In the genomic region with DNA sequence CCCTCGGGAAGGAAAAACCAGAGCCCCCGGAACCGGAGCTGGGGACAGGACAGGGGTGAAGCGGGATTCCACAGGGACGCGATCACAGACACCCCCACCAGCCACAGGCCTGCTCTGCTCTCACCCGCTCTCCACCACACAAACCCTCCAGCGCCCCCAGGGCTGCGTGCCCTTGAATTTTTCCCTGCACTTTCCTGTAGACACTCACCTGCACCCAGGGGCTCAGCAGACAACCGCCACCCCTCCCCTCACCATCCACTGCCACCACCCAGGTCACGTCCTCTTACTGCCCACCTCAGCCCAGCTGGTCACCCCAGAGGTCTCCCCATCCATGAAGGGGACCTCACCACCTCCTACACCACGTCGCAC, we compare ENCODE assay signal across 8 cellular contexts. TPM values are rescaled to one million over a fixed set of nuclear protein-coding genes. Genes with fewer than 3 reads are reported as not detected.
DNase-seq lines count a peak whose midpoint lies in the region; ATAC-seq, FAIRE-seq and TF ChIP-seq lines count a peak whose summit lies in the region.

No MANE protein-coding gene starts in this region.

- ATAC-seq in HG02571 (IDR thresholded peaks at IDR 0.05; ENCODE audit: unreplicated experiment) = no peak

- H3K27ac ChIP-seq in keratinocyte (ENCODE audit: control insufficient read depth, insufficient read depth, low read length) = no peak overlapping the region
- no peak overlapping the region for H3K27ac ChIP-seq in tibial artery

- peak overlapping the region; percentile 89 for H3K4me3 ChIP-seq in adipocyte (ENCODE audit: low read length)
- peak overlapping the region; percentile 68 to 79 (median 76) for H3K4me3 ChIP-seq in keratinocyte (ENCODE audit: control insufficient read depth in 2 of 3, extremely low read depth in 1 of 3, insufficient read depth in 2 of 3, low read depth in 1 of 3, low read length in 3 of 3)
- peak overlapping the region; percentile 43 to 61 for H3K4me3 ChIP-seq in tibial artery

- H3K27me3 ChIP-seq in adipocyte (replicated peaks; ENCODE audit: control insufficient read depth, insufficient read depth, low read length) = peaks cover 34% of the 10 kb centered on the region
- peaks cover 11% of the 10 kb centered on the region for H3K27me3 ChIP-seq in keratinocyte (ENCODE audit: control insufficient read depth, extremely low read depth, insufficient read depth, low read length)
- peaks cover 16 to 54% of the 10 kb centered on the region in 2 donors for H3K27me3 ChIP-seq in tibial artery

- intact Hi-C loops in tibial artery (cut with DNase I; ENCODE audit: low total_unique reads) = no loop called here

- H3K79me2 ChIP-seq in keratinocyte (ENCODE audit: control insufficient read depth, insufficient read depth, low read length) = no peaks in the 10 kb centered on the region

- no peak for FAIRE-seq in keratinocyte (lab: Jason Lieb, UNC)

- H3K4me2 ChIP-seq in keratinocyte (ENCODE audit: control insufficient read depth, extremely low read depth, insufficient read depth, low read depth, low read length) = peak overlapping the region; percentile 90

- H2AFZ ChIP-seq in keratinocyte (ENCODE audit: control insufficient read depth, low read length) = peak overlapping the region; percentile 95

- TF ChIP-seq CTCF in keratinocyte (optimal IDR thresholded peaks at IDR 0.05 in 1 of 3, IDR thresholded peaks at IDR 0.05 in 1 of 3, conservative IDR thresholded peaks at IDR 0.05 in 1 of 3; ENCODE audit: extremely low read depth in 1 of 3, insufficient read depth in 2 of 3, low read length in 3 of 3) (peak in 1 of 3 experiments; percentile 9), tibial artery (IDR thresholded peaks at IDR 0.05) (no peak)

- H3K9me3 ChIP-seq in adipocyte (ENCODE audit: control insufficient read depth, low read length) = no peaks in the 10 kb centered on the region
- no peaks in the 10 kb centered on the region for H3K9me3 ChIP-seq in keratinocyte (ENCODE audit: control insufficient read depth, low read depth, low read length)
- H3K9me3 ChIP-seq in tibial artery = no peaks in the 10 kb centered on the region

- no peaks in the 10 kb centered on the region for H3K9me1 ChIP-seq in keratinocyte (ENCODE audit: control insufficient read depth, extremely low read depth, insufficient read depth, low read length)

- peak; percentile 32 for DNase-seq in activated T-cell treated with anti-CD3 and anti-CD28 coated beads, Interleukin-2, amount 50 U/mL, for 1 hour
- DNase-seq in activated T-cell treated with anti-CD3 and anti-CD28 coated beads for 4 hours (no peak), adipocyte (ENCODE audit: low read depth) (no peak), keratinocyte (ENCODE audit: low read depth, low spot score) (no peak), tibial artery (no peak), medulla oblongata (ENCODE audit: extremely low spot score) (no peak), HK-2 (ENCODE audit: unreplicated experiment) (no peak)

- H4K20me1 ChIP-seq in keratinocyte (ENCODE audit: control insufficient read depth, extremely low read depth, insufficient read depth, low read length) = no peaks in the 10 kb centered on the region

- H3K4me1 ChIP-seq in adipocyte (ENCODE audit: control insufficient read depth, insufficient read depth, low read length) (peaks cover 10% of the 10 kb centered on the region), keratinocyte (ENCODE audit: control insufficient read depth, extremely low read depth, insufficient read depth, low read length) (peaks cover 13% of the 10 kb centered on the region), tibial artery (peaks cover 0 to 27% (median 25%) of the 10 kb centered on the region in 4 donors)

- H3K36me3 ChIP-seq in adipocyte (ENCODE audit: control insufficient read depth, insufficient read depth, low read length, severe bottlenecking) (no peaks in the 10 kb centered on the region), keratinocyte (ENCODE audit: control insufficient read depth in 2 of 2, extremely low read depth in 1 of 2, insufficient read depth in 2 of 2, low read length in 2 of 2) (peaks cover 0 to 2% of the 10 kb centered on the region in 2 experiments), tibial artery (no peaks in the 10 kb centered on the region)

- peak overlapping the region; percentile 77 for H3K9ac ChIP-seq in adipocyte (ENCODE audit: low read length)
- peak overlapping the region; percentile 65 for H3K9ac ChIP-seq in keratinocyte (ENCODE audit: control insufficient read depth, extremely low read depth, insufficient read depth, low read length)

- dilution Hi-C loops in keratinocyte (cut with MboI; ENCODE audit: extremely low pct_ligation_motif_present, low sequenced_read_pairs) = no loop called here

RNA-seq across cellular contexts. Expression of a gene that starts 0.6 kb away (rescaled TPM):
- polyA plus RNA-seq in keratinocyte = 11.8 to 15.7 TPM (median 14.0 TPM) in 3 replicates
- polyA plus RNA-seq in keratinocyte (2011; ENCODE audit: low read depth) = 4.9 TPM
- polyA plus RNA-seq in keratinocyte (2011; cell fraction: cytosol; rRNA removed) = 12.0 and 13.7 TPM in 2 replicates
- 33.5 and 35.2 TPM in 2 replicates for polyA plus RNA-seq in keratinocyte (2011; cell fraction: nucleus; rRNA removed)
- 8.1 and 11.0 TPM in 2 replicates for polyA plus RNA-seq in keratinocyte (2012; ENCODE audit: low replicate concordance)
- 6.8 to 12.5 TPM (median 7.4 TPM) in 3 replicates for polyA minus RNA-seq in keratinocyte
- polyA minus RNA-seq in keratinocyte (2011; cell fraction: cytosol; rRNA and poly(A)+ RNA removed) = 9.2 TPM
- polyA minus RNA-seq in keratinocyte (2011; cell fraction: nucleus; rRNA and poly(A)+ RNA removed) = 6.9 and 7.6 TPM in 2 replicates

RNA-seq across cellular contexts. Expression of a gene that starts 19.5 kb away (rescaled TPM):
- polyA plus RNA-seq in keratinocyte = 12.1 to 38.8 TPM (median 16.4 TPM) in 3 replicates
- 69.8 TPM for polyA plus RNA-seq in keratinocyte (2011; ENCODE audit: low read depth)
- polyA plus RNA-seq in keratinocyte (2011; cell fraction: cytosol; rRNA removed) = 25.0 and 34.7 TPM in 2 replicates
- 76.7 and 78.1 TPM in 2 replicates for polyA plus RNA-seq in keratinocyte (2011; cell fraction: nucleus; rRNA removed)
- 10.8 and 136 TPM in 2 replicates for polyA plus RNA-seq in keratinocyte (2012; ENCODE audit: low replicate concordance)
- polyA minus RNA-seq in keratinocyte = 4.8 to 21.9 TPM (median 12.4 TPM) in 3 replicates
- 14.6 TPM for polyA minus RNA-seq in keratinocyte (2011; cell fraction: cytosol; rRNA and poly(A)+ RNA removed)
- 15.8 and 23.7 TPM in 2 replicates for polyA minus RNA-seq in keratinocyte (2011; cell fraction: nucleus; rRNA and poly(A)+ RNA removed)

RNA-seq across cellular contexts. Expression of a gene that starts 21.3 kb away (rescaled TPM):
- polyA plus RNA-seq in keratinocyte = 1.7 to 2.4 TPM (median 2.2 TPM) in 3 replicates
- polyA plus RNA-seq in keratinocyte (2011; ENCODE audit: low read depth) = 13.1 TPM
- polyA plus RNA-seq in keratinocyte (2011; cell fraction: cytosol; rRNA removed) = 2.6 and 4.4 TPM in 2 replicates
- 5.7 and 6.8 TPM in 2 replicates for polyA plus RNA-seq in keratinocyte (2011; cell fraction: nucleus; rRNA removed)
- 1.7 and 6.9 TPM in 2 replicates for polyA plus RNA-seq in keratinocyte (2012; ENCODE audit: low replicate concordance)
- 0.39 to 0.67 TPM (median 0.59 TPM) in 3 replicates for polyA minus RNA-seq in keratinocyte
- 0.77 TPM for polyA minus RNA-seq in keratinocyte (2011; cell fraction: cytosol; rRNA and poly(A)+ RNA removed)
- polyA minus RNA-seq in keratinocyte (2011; cell fraction: nucleus; rRNA and poly(A)+ RNA removed) = 1.3 and 3.1 TPM in 2 replicates

RNA-seq across cellular contexts. Expression of a gene that starts 44.5 kb away (rescaled TPM):
- polyA plus RNA-seq in keratinocyte = 8.4 to 24.9 TPM (median 14.0 TPM) in 3 replicates
- 19.2 TPM for polyA plus RNA-seq in keratinocyte (2011; ENCODE audit: low read depth)
- polyA plus RNA-seq in keratinocyte (2011; cell fraction: cytosol; rRNA removed) = 7.7 and 14.8 TPM in 2 replicates
- polyA plus RNA-seq in keratinocyte (2011; cell fraction: nucleus; rRNA removed) = 29.0 and 31.6 TPM in 2 replicates
- polyA plus RNA-seq in keratinocyte (2012; ENCODE audit: low replicate concordance) = 4.6 and 45.2 TPM in 2 replicates
- polyA minus RNA-seq in keratinocyte = 2.3 to 20.6 TPM (median 5.9 TPM) in 3 replicates
- 2.3 TPM for polyA minus RNA-seq in keratinocyte (2011; cell fraction: cytosol; rRNA and poly(A)+ RNA removed)
- polyA minus RNA-seq in keratinocyte (2011; cell fraction: nucleus; rRNA and poly(A)+ RNA removed) = 10.4 and 15.0 TPM in 2 replicates
